ENCODE assay signal across 24 cellular contexts in the genomic region with DNA sequence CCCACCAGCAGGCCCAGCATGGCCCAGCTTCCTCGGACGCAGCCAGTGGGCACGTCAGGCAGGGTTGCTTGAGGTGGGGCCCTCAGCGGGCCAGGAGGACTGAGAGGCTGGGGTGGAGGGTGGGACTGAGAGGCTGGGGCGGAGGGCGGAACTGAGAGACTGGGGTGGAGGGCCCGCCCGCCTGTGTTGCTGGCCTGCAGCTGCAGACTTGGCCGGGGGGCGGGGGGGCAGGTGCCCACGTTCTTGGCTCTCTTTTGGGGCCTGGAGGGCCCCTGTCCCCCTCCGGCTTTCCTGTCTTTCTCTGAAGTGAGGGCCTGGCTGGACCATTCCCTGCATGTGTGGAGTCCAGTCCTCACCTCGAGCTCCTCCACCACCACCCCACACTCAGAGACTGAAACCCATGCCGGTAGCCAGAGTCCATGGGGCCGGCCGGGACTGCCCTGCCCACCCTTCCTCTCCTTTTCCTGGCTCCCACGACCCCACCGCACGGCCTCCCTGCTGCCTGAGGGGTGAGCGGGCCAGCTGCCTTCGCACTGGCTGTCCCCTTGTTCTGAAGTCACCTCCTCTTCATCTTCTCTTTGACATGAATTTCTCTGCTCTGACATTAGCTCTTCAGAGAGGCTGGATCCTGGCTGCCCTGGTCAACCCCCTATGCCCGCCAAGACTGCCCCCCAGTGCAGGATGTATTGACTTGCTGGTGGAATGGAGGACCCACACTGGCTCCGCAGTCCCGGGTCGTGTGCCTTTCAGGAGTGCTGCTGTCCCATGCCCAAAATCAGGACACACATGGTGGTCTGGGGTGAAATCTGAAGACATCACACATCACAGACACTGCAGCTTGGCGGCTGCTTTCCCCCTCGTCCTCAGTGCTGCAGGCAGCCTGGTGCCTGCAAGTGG. TPM values are rescaled to one million over a fixed set of nuclear protein-coding genes. Genes with fewer than 3 reads are reported as not detected.
A peak's percentile ranks its signal among the peaks of the same experiment; 100 is the strongest.
DNase-seq lines count a peak whose midpoint lies in the region; ATAC-seq, FAIRE-seq and TF ChIP-seq lines count a peak whose summit lies in the region.
"Had no signal": no experiment of that assay in that cellular context is flagged by ENCODE, and none has a peak within 500 bp of the region (broad histone marks: within the 10 kb centered on the region; RNA-seq: fewer than 3 reads in every experiment).

No MANE protein-coding gene starts in this region.

- intact Hi-C loops in Right ventricle myocardium superior (cut with DNase I) (no loop called here), left cardiac atrium (cut with DNase I) (no loop called here), kidney (cut with DNase I) (no loop called here), colonic mucosa (cut with DNase I) (no loop called here)

- H3K27me3 ChIP-seq in suprapubic skin (peaks cover 85% of the 10 kb centered on the region), colonic mucosa (peaks cover 16% of the 10 kb centered on the region)

- H3K4me3 ChIP-seq in kidney (ENCODE audit: low read length in 2 of 2) (no peak overlapping the region), suprapubic skin (no peak overlapping the region), colonic mucosa (no peak overlapping the region)
- H3K4me3 ChIP-seq: thoracic aorta had no signal

- no peak for FAIRE-seq in kidney (lab: Jason Lieb, UNC)
- FAIRE-seq: colon, TTC549 had no signal

- H3K36me3 ChIP-seq in kidney (ENCODE audit: control insufficient read depth in 1 of 2, insufficient read depth in 2 of 2, low read length in 2 of 2): no peaks in the 10 kb centered on the region
- no peaks in the 10 kb centered on the region for H3K36me3 ChIP-seq in suprapubic skin
- H3K36me3 ChIP-seq in colonic mucosa: no peaks in the 10 kb centered on the region
- H3K36me3 ChIP-seq: thoracic aorta had no signal

- DNase-seq in Right ventricle myocardium superior (peak; percentile 30), left cardiac atrium (no peak), RPMI8226 (peak; percentile 1), kidney (peak; percentile 69), suprapubic skin (ENCODE audit: low spot score in 2 of 2) (peak; percentile 48 to 73), colonic mucosa (no peak), anterior cingulate cortex (lab: John Stamatoyannopoulos, UW) (no peak)
- DNase-seq: activated CD4-positive, alpha-beta T cell treated with anti-CD3 and anti-CD28 coated beads for 4 hours; activated naive CD4-positive, alpha-beta T cell treated with anti-CD3 and anti-CD28 coated beads, Interleukin-2, amount 10 ng/mL, durations not matched to agents 7 days and 5 days; CD4-positive, alpha-beta memory T cell; DMS79; foreskin keratinocyte; HFFc6; hypothalamus; kidney glomerular epithelial cell; MV-4-11; NCI-H2029 treated with DMSO at 0.1 percent for 48 hours; NK-92 treated with Interleukin-12 subunit alpha and Interleukin-12 subunit beta, amount 100 ng/mL, for 24 hours; SW 1271 had no signal

- no peak for TF ChIP-seq POLR2A in suprapubic skin (IDR thresholded peaks at IDR 0.05)

- H3K9ac ChIP-seq in kidney (ENCODE audit: low read length in 2 of 2) (no peak overlapping the region), colonic mucosa (ENCODE audit: low read depth in 2 of 2, low read length in 2 of 2) (no peak overlapping the region)

- no peaks in the 10 kb centered on the region for H3K4me1 ChIP-seq in kidney (ENCODE audit: control insufficient read depth in 1 of 2, insufficient read depth in 1 of 2, low read depth in 1 of 2, low read length in 2 of 2)
- peaks cover 6% of the 10 kb centered on the region for H3K4me1 ChIP-seq in suprapubic skin
- no peaks in the 10 kb centered on the region for H3K4me1 ChIP-seq in colonic mucosa
- H3K4me1 ChIP-seq: foreskin keratinocyte had no signal

- no peak for TF ChIP-seq EP300 in suprapubic skin (IDR thresholded peaks at IDR 0.05)

- ATAC-seq in Right ventricle myocardium superior (ENCODE audit: poor library complexity): no peak
- ATAC-seq in left cardiac atrium: no peak
- no peak for ATAC-seq in HG03571 (IDR thresholded peaks at IDR 0.05; ENCODE audit: unreplicated experiment)
- ATAC-seq: foreskin keratinocyte had no signal

- H3K9me3 ChIP-seq in kidney (ENCODE audit: control insufficient read depth in 1 of 2, low read length in 2 of 2): no peaks in the 10 kb centered on the region
- no peaks in the 10 kb centered on the region for H3K9me3 ChIP-seq in suprapubic skin
- H3K9me3 ChIP-seq in colonic mucosa: no peaks in the 10 kb centered on the region
- H3K9me3 ChIP-seq: thoracic aorta had no signal

- TF ChIP-seq CTCF in kidney (IDR thresholded peaks at IDR 0.05; ENCODE audit: borderline replicate concordance, extremely low read depth, insufficient read depth) (no peak), suprapubic skin (IDR thresholded peaks at IDR 0.05) (no peak), colonic mucosa (IDR thresholded peaks at IDR 0.05) (no peak)

- H3K27ac ChIP-seq in kidney (ENCODE audit: low read depth in 2 of 2, low read length in 2 of 2): no peak overlapping the region
- no peak overlapping the region for H3K27ac ChIP-seq in suprapubic skin
- no peak overlapping the region for H3K27ac ChIP-seq in colonic mucosa
- H3K27ac ChIP-seq: foreskin keratinocyte, thoracic aorta had no signal

- WGBS in suprapubic skin: 46% methylated on average over 15 of the region's 27 CpGs

RNA-seq across cellular contexts. Expression of a gene that starts 10.1 kb away (rescaled TPM):
- total RNA-seq in Right ventricle myocardium superior (not detected), left cardiac atrium (not detected), kidney (not detected), suprapubic skin (not detected), colonic mucosa (not detected)
- polyA plus RNA-seq in kidney (ENCODE audit: insufficient read depth, low read depth, low replicate concordance): not detected
- total RNA-seq: CD4-positive, alpha-beta memory T cell; foreskin keratinocyte; HFFc6; mononuclear cell; thoracic aorta had no signal
- polyA plus RNA-seq: CD4-positive, alpha-beta memory T cell; foreskin keratinocyte had no signal

Comparison
In these comparisons a context has a peak if more than half of its experiments do, and no peak if none do; other contexts are left out.
1. DNase-seq: peak in Right ventricle myocardium superior (single experiment), RPMI8226 (single experiment), kidney (single experiment) and suprapubic skin (2 of 2); none in left cardiac atrium (single experiment), colonic mucosa (single experiment) and anterior cingulate cortex (0 of 58).